In the genomic region with DNA sequence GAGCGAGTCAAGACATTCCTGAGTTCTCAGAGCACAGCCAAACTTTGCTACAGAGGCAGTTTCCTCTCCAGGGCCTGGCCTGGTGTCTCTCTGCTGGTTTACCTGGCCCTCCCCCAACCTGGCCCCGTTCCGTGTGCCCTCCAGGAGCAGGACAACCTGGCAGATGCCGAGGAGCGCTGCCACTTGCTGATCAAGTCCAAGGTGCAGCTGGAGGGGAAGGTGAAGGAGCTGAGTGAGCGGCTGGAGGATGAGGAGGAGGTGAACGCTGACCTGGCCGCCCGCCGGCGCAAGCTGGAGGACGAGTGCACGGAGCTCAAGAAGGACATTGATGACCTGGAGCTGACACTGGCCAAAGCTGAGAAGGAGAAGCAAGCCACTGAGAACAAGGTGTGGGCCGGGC, we compare ENCODE assay signal across 18 cellular contexts. TPM values are rescaled to one million over a fixed set of nuclear protein-coding genes. Genes with fewer than 3 reads are reported as not detected.
A peak's percentile ranks its signal among the peaks of the same experiment; 100 is the strongest.
DNase-seq lines count a peak whose midpoint lies in the region; ATAC-seq and TF ChIP-seq lines count a peak whose summit lies in the region.
"Had no signal": no experiment of that assay in that cellular context is flagged by ENCODE, and none has a peak within 500 bp of the region (broad histone marks: within the 10 kb centered on the region; RNA-seq: fewer than 3 reads in every experiment).

No MANE protein-coding gene starts in this region.

- H3K27me3 ChIP-seq in right cardiac atrium (ENCODE audit: control insufficient read depth, insufficient read depth) (no peaks in the 10 kb centered on the region), gastrocnemius medialis (no peaks in the 10 kb centered on the region)

- H3K27ac Mint-ChIP-seq in T-helper 1 cell treated with Interleukin-12 subunit alpha and Interleukin-12 subunit beta and Interleukin-4 antibody, amounts not matched to agents 30 μg/mL and 1 μg/mL, for 36 hours = peak overlapping the region; percentile 57
- H3K27ac Mint-ChIP-seq: CD8-positive, alpha-beta T cell; HFFc6 had no signal

- H3K9me3 Mint-ChIP-seq in T-helper 1 cell treated with Interleukin-12 subunit alpha and Interleukin-12 subunit beta and Interleukin-4 antibody, amounts not matched to agents 30 μg/mL and 1 μg/mL, for 36 hours = no peaks in the 10 kb centered on the region
- H3K9me3 Mint-ChIP-seq: CD8-positive, alpha-beta T cell; HFFc6 had no signal

- H3K9me3 ChIP-seq in right cardiac atrium (ENCODE audit: control insufficient read depth, low read length) = no peaks in the 10 kb centered on the region
- H3K9me3 ChIP-seq in gastrocnemius medialis = no peaks in the 10 kb centered on the region
- H3K9me3 ChIP-seq: Caco-2 had no signal

- peaks cover 15% of the 10 kb centered on the region for H3K36me3 Mint-ChIP-seq in T-helper 1 cell treated with Interleukin-12 subunit alpha and Interleukin-12 subunit beta and Interleukin-4 antibody, amounts not matched to agents 30 μg/mL and 1 μg/mL, for 36 hours (ENCODE audit: low read depth)

- no peak for ATAC-seq in Right ventricle myocardium superior (ENCODE audit: poor library complexity)
- no peak for ATAC-seq in left cardiac atrium
- ATAC-seq in right cardiac atrium = no peak
- ATAC-seq in gastrocnemius medialis = no peak
- no peak for ATAC-seq in HG03139 (IDR thresholded peaks at IDR 0.05; ENCODE audit: unreplicated experiment)
- ATAC-seq: CD8-positive, alpha-beta T cell had no signal

- 89% methylated on average over 14 of the region's 14 CpGs for WGBS in right cardiac atrium

- no peaks in the 10 kb centered on the region for H3K27me3 Mint-ChIP-seq in T-helper 1 cell treated with Interleukin-12 subunit alpha and Interleukin-12 subunit beta and Interleukin-4 antibody, amounts not matched to agents 30 μg/mL and 1 μg/mL, for 36 hours (ENCODE audit: low read depth)

- in situ Hi-C loops in gastrocnemius medialis (cut with MboI; ENCODE audit: low sequenced_read_pairs in 4 of 4) = no loop called here

- no peak overlapping the region for H3K4me3 ChIP-seq in right cardiac atrium (ENCODE audit: low read length)
- no peak overlapping the region for H3K4me3 ChIP-seq in gastrocnemius medialis

- no peak for TF ChIP-seq POLR2A in gastrocnemius medialis (IDR thresholded peaks at IDR 0.05)

- H3K36me3 ChIP-seq in gastrocnemius medialis = peaks cover 0 to 35% of the 10 kb centered on the region in 2 donors

- H3K4me3 Mint-ChIP-seq in T-helper 1 cell treated with Interleukin-12 subunit alpha and Interleukin-12 subunit beta and Interleukin-4 antibody, amounts not matched to agents 30 μg/mL and 1 μg/mL, for 36 hours = no peak overlapping the region
- H3K4me3 Mint-ChIP-seq: CD14-positive monocyte; CD8-positive, alpha-beta T cell; HFFc6 had no signal

- intact Hi-C loops in Right ventricle myocardium superior (cut with DNase I) (no loop called here), left cardiac atrium (cut with DNase I) (no loop called here), right cardiac atrium (cut with DNase I) (no loop called here), gastrocnemius medialis (cut with DNase I; ENCODE audit: low total_unique reads) (no loop called here)

- no peak for TF ChIP-seq CTCF in gastrocnemius medialis (IDR thresholded peaks at IDR 0.05 in 4 of 5, conservative IDR thresholded peaks at IDR 0.05 in 1 of 5)

- H3K27ac ChIP-seq in right cardiac atrium (ENCODE audit: low read length) = no peak overlapping the region
- H3K27ac ChIP-seq in gastrocnemius medialis = peak overlapping the region; percentile 72 to 91 (median 81)
- H3K27ac ChIP-seq: 22Rv1, HL-60 had no signal

- H3K4me1 Mint-ChIP-seq in T-helper 1 cell treated with Interleukin-12 subunit alpha and Interleukin-12 subunit beta and Interleukin-4 antibody, amounts not matched to agents 30 μg/mL and 1 μg/mL, for 36 hours (ENCODE audit: low read depth) = no peaks in the 10 kb centered on the region
- H3K4me1 Mint-ChIP-seq: CD14-positive monocyte had no signal

- no peaks in the 10 kb centered on the region for H3K4me1 ChIP-seq in right cardiac atrium (ENCODE audit: control insufficient read depth, insufficient read depth, low read length)
- peaks cover 13 to 15% of the 10 kb centered on the region in 2 donors for H3K4me1 ChIP-seq in gastrocnemius medialis
- H3K4me1 ChIP-seq: Caco-2 had no signal

- DNase-seq in T-helper 1 cell = no peak
- DNase-seq in Right ventricle myocardium superior = peak; percentile 26
- DNase-seq in left cardiac atrium = no peak
- DNase-seq in right cardiac atrium = peak in 2 of 3 donors; percentile 47 to 48
- no peak for DNase-seq in gastrocnemius medialis
- DNase-seq in activated naive CD4-positive, alpha-beta T cell treated with anti-CD3 and anti-CD28 coated beads, Interleukin-2, amount 50 U/mL, for 16 hours = no peak
- DNase-seq: Caco-2; CD8-positive, alpha-beta T cell; DND-41; GDM1; GOT3; HCEC 1CT; HFFc6 had no signal

RNA-seq across cellular contexts. Expression of gene MYH7B, which starts 39.5 kb away (rescaled TPM):
- total RNA-seq in Right ventricle myocardium superior = 222 TPM
- total RNA-seq in left cardiac atrium = 10 to 100 TPM; 82.3 to 89.0 TPM
- total RNA-seq in right cardiac atrium = 100 to 1,000 TPM in 2 of 4 donors, 10 to 100 TPM in 2; 43.3 to 134 (median 99.2) TPM
- polyA plus RNA-seq in right cardiac atrium = 125 TPM
- total RNA-seq in gastrocnemius medialis = 1 to 10 TPM; 1.6 to 8.5 (median 3.3) TPM
- polyA plus RNA-seq: CD14-positive monocyte had no signal

RNA-seq across cellular contexts. Expression of gene GSS, which starts 39.6 kb away (rescaled TPM):
- total RNA-seq in Right ventricle myocardium superior = 15.7 TPM
- total RNA-seq in left cardiac atrium = 10 to 100 TPM; 20.1 to 27.2 TPM
- total RNA-seq in right cardiac atrium = 10 to 100 TPM; 23.6 to 32.6 (median 26.3) TPM
- 37.7 TPM for polyA plus RNA-seq in right cardiac atrium
- 10 to 100 TPM; 14.1 to 33.0 (median 23.8) TPM for total RNA-seq in gastrocnemius medialis

Comparison
In these comparisons a context has a peak if more than half of its experiments do, and no peak if none do; other contexts are left out.
1. DNase-seq: peak in Right ventricle myocardium superior (single experiment) and right cardiac atrium (2 of 3); none in T-helper 1 cell (0 of 5), left cardiac atrium (single experiment), gastrocnemius medialis (0 of 2) and activated naive CD4-positive, alpha-beta T cell treated with anti-CD3 and anti-CD28 coated beads, Interleukin-2, amount 50 U/mL, for 16 hours (single experiment).
2. RNA of gene MYH7B, which starts 39.5 kb away (total RNA-seq): 222 TPM in Right ventricle myocardium superior (single experiment), 43.3 to 134 TPM in right cardiac atrium and 82.3 to 89.0 TPM in left cardiac atrium; 1.6 to 8.5 TPM in gastrocnemius medialis; every median in the first group is over 4 times any median in the second.